ENCODE assay signal across 1 cellular context in genomic region chr7:28328161-28328560, GRCh38.
TF ChIP-seq lines count a peak whose summit lies in the region.

No MANE protein-coding gene starts in this region.

TF ChIP-seq in GM23338, 12 proteins besides CTCF, POLR2A, EP300 and RAD21 (continued from another document):
- no peak for TF ChIP-seq REST (IDR thresholded peaks at IDR 0.05; ENCODE audit: unreplicated experiment)
- no peak for TF ChIP-seq CREB1 (CRISPR knock-in tag; IDR thresholded peaks at IDR 0.05; ENCODE audit: low read depth)
- no peak for TF ChIP-seq EZH2 (IDR thresholded peaks at IDR 0.05; ENCODE audit: low read depth, unreplicated experiment)
- no peak for TF ChIP-seq ZNF114 (CRISPR knock-in tag; IDR thresholded peaks at IDR 0.05)
- TF ChIP-seq ZNF462 (CRISPR knock-in tag; IDR thresholded peaks at IDR 0.05): no peak
- TF ChIP-seq POLR2AphosphoS5 (IDR thresholded peaks at IDR 0.05; ENCODE audit: low read depth): no peak
- no peak for TF ChIP-seq ETS1 (IDR thresholded peaks at IDR 0.05)
- no peak for TF ChIP-seq NANOG (IDR thresholded peaks at IDR 0.05; ENCODE audit: borderline replicate concordance)
